Comparison of ENCODE assay signal across 1 cellular context in the genomic region with DNA sequence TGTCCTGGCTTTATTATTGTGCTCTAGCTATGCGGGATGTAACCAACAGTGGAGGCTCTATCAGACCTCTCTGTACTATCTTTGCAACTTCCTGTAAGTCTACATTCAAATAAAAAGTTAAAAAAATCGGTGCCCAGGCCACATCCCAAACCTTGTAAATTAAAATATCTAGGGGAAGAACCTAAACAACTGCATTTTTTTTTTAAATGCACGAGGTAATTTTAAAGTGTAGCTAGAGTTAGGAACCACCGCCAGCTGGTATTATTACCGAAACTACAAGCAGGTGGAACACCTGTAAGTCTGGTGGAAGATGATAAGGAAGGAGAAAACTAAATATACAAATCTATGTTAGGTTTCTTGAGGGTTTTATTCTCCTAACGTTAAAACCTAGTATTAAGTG.
TF ChIP-seq lines count a peak whose summit lies in the region.

No MANE protein-coding gene starts in this region.

TF ChIP-seq in SK-N-SH treated with all-trans-retinoic acid at 6 μM for 48 hours, 23 proteins besides CTCF, POLR2A, EP300 and RAD21 (continued from another document):
- TF ChIP-seq, protein P1, sequence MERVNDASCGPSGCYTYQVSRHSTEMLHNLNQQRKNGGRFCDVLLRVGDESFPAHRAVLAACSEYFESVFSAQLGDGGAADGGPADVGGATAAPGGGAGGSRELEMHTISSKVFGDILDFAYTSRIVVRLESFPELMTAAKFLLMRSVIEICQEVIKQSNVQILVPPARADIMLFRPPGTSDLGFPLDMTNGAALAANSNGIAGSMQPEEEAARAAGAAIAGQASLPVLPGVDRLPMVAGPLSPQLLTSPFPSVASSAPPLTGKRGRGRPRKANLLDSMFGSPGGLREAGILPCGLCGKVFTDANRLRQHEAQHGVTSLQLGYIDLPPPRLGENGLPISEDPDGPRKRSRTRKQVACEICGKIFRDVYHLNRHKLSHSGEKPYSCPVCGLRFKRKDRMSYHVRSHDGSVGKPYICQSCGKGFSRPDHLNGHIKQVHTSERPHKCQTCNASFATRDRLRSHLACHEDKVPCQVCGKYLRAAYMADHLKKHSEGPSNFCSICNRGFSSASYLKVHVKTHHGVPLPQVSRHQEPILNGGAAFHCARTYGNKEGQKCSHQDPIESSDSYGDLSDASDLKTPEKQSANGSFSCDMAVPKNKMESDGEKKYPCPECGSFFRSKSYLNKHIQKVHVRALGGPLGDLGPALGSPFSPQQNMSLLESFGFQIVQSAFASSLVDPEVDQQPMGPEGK (CRISPR knock-in tag; IDR thresholded peaks at IDR 0.05; ENCODE audit: borderline replicate concordance), result no peak
- TF ChIP-seq ZNF8 (CRISPR knock-in tag; IDR thresholded peaks at IDR 0.05), result no peak
- no peak for TF ChIP-seq BACH2 (CRISPR knock-in tag; IDR thresholded peaks at IDR 0.05; ENCODE audit: borderline replicate concordance)
- TF ChIP-seq ARNTL (CRISPR knock-in tag; IDR thresholded peaks at IDR 0.05; ENCODE audit: borderline replicate concordance, low read depth), result no peak
- TF ChIP-seq ZNF565 (CRISPR knock-in tag; conservative IDR thresholded peaks at IDR 0.05; ENCODE audit: low read depth), result no peak
- TF ChIP-seq, protein P2, sequence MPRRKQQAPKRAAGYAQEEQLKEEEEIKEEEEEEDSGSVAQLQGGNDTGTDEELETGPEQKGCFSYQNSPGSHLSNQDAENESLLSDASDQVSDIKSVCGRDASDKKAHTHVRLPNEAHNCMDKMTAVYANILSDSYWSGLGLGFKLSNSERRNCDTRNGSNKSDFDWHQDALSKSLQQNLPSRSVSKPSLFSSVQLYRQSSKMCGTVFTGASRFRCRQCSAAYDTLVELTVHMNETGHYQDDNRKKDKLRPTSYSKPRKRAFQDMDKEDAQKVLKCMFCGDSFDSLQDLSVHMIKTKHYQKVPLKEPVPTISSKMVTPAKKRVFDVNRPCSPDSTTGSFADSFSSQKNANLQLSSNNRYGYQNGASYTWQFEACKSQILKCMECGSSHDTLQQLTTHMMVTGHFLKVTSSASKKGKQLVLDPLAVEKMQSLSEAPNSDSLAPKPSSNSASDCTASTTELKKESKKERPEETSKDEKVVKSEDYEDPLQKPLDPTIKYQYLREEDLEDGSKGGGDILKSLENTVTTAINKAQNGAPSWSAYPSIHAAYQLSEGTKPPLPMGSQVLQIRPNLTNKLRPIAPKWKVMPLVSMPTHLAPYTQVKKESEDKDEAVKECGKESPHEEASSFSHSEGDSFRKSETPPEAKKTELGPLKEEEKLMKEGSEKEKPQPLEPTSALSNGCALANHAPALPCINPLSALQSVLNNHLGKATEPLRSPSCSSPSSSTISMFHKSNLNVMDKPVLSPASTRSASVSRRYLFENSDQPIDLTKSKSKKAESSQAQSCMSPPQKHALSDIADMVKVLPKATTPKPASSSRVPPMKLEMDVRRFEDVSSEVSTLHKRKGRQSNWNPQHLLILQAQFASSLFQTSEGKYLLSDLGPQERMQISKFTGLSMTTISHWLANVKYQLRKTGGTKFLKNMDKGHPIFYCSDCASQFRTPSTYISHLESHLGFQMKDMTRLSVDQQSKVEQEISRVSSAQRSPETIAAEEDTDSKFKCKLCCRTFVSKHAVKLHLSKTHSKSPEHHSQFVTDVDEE (CRISPR knock-in tag; IDR thresholded peaks at IDR 0.05), result no peak
- TF ChIP-seq, protein P3, sequence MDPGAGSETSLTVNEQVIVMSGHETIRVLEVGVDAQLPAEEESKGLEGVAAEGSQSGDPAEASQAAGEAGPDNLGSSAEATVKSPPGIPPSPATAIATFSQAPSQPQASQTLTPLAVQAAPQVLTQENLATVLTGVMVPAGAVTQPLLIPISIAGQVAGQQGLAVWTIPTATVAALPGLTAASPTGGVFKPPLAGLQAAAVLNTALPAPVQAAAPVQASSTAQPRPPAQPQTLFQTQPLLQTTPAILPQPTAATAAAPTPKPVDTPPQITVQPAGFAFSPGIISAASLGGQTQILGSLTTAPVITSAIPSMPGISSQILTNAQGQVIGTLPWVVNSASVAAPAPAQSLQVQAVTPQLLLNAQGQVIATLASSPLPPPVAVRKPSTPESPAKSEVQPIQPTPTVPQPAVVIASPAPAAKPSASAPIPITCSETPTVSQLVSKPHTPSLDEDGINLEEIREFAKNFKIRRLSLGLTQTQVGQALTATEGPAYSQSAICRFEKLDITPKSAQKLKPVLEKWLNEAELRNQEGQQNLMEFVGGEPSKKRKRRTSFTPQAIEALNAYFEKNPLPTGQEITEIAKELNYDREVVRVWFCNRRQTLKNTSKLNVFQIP (CRISPR knock-in tag; IDR thresholded peaks at IDR 0.05; ENCODE audit: borderline replicate concordance, low read depth), result no peak
